ENCODE assay signal across 14 cellular contexts in genomic region chr18:8960740-8961657, GRCh38.
DNase-seq lines count a peak whose midpoint lies in the region; ATAC-seq and TF ChIP-seq lines count a peak whose summit lies in the region.
"Had no signal": no experiment of that assay in that cellular context is flagged by ENCODE, and none has a peak within 500 bp of the region (broad histone marks: within the 10 kb centered on the region; RNA-seq: fewer than 3 reads in every experiment).

No MANE protein-coding gene starts in this region.

- H3K27ac ChIP-seq in smooth muscle cell (ENCODE audit: low read depth): peak overlapping the region; percentile 81
- H3K27ac ChIP-seq: gastroesophageal sphincter, WERI-Rb-1 had no signal

- H3K79me2 ChIP-seq in smooth muscle cell (ENCODE audit: low read depth): no peaks in the 10 kb centered on the region

- H3K9ac ChIP-seq in adipocyte (ENCODE audit: low read length): no peak overlapping the region
- peak overlapping the region; percentile 8 for H3K9ac ChIP-seq in smooth muscle cell (ENCODE audit: low read depth)

- no peaks in the 10 kb centered on the region for H3F3A ChIP-seq in smooth muscle cell (ENCODE audit: low read depth)

- H3K4me3 ChIP-seq in adipocyte (ENCODE audit: low read length) (no peak overlapping the region), smooth muscle cell (no peak overlapping the region)
- H3K4me3 ChIP-seq: gastroesophageal sphincter had no signal

- H3K27me3 ChIP-seq in adipocyte (replicated peaks; ENCODE audit: control insufficient read depth, insufficient read depth, low read length): no peaks in the 10 kb centered on the region
- no peaks in the 10 kb centered on the region for H3K27me3 ChIP-seq in smooth muscle cell (ENCODE audit: low read depth)
- H3K27me3 ChIP-seq: gastroesophageal sphincter had no signal

- intact Hi-C loops in left ventricle myocardium superior (cut with micrococcal nuclease): no loop called here

- 71% methylated on average over 10 of the region's 10 CpGs for WGBS in smooth muscle cell (ENCODE audit: low lambda C conversion rate)

- TF ChIP-seq CTCF in smooth muscle cell (IDR thresholded peaks at IDR 0.05; ENCODE audit: borderline replicate concordance, insufficient read depth, poor library complexity, severe bottlenecking): no peak

- peaks cover 11% of the 10 kb centered on the region for H3K4me1 ChIP-seq in adipocyte (ENCODE audit: control insufficient read depth, insufficient read depth, low read length)
- H3K4me1 ChIP-seq in smooth muscle cell (ENCODE audit: low read depth): no peaks in the 10 kb centered on the region
- H3K4me1 ChIP-seq: gastroesophageal sphincter had no signal

- H3K36me3 ChIP-seq in adipocyte (ENCODE audit: control insufficient read depth, insufficient read depth, low read length, severe bottlenecking) (no peaks in the 10 kb centered on the region), smooth muscle cell (ENCODE audit: low read depth) (no peaks in the 10 kb centered on the region)
- H3K36me3 ChIP-seq: gastroesophageal sphincter, WERI-Rb-1 had no signal

- no peak overlapping the region for H3K4me2 ChIP-seq in smooth muscle cell

- H4K20me1 ChIP-seq in smooth muscle cell (ENCODE audit: low read depth): no peaks in the 10 kb centered on the region

- no peak overlapping the region for H2AFZ ChIP-seq in smooth muscle cell (ENCODE audit: low read depth)

- DNase-seq in HPDE6-E6E7 (ENCODE audit: extremely low spot score) (peak; percentile 92), adipocyte (ENCODE audit: low read depth) (peak; percentile 74), glomerular visceral epithelial cell (ENCODE audit: extremely low spot score) (peak; percentile 73), smooth muscle cell (lab: John Stamatoyannopoulos, UW; ENCODE audit: unreplicated experiment) (no peak), iPS-NIHi7 (ENCODE audit: extremely low spot score) (no peak), left ventricle myocardium superior (no peak), DMS153 (lab: John Stamatoyannopoulos, UW) (no peak)
- DNase-seq: caudate nucleus; NCI-H510A; SHP77 treated with DMSO at 0.1 percent for 48 hours; stimulated activated CD4-positive, alpha-beta T cell treated with anti-CD3 and anti-CD28 coated beads, Interleukin-4, amount 100 ng/mL, for 24 hours; WERI-Rb-1 had no signal

- ATAC-seq in left ventricle myocardium superior (no peak), HG02981 (IDR thresholded peaks at IDR 0.05; ENCODE audit: unreplicated experiment) (no peak)
- ATAC-seq: gastroesophageal sphincter had no signal

- H3K9me3 ChIP-seq in adipocyte (ENCODE audit: control insufficient read depth, low read length): no peaks in the 10 kb centered on the region
- no peaks in the 10 kb centered on the region for H3K9me3 ChIP-seq in smooth muscle cell (replicated peaks; ENCODE audit: low read depth)
- H3K9me3 ChIP-seq: gastroesophageal sphincter had no signal

Comparison
In these comparisons a context has a peak if more than half of its experiments do, and no peak if none do; other contexts are left out.
1. DNase-seq: peak in HPDE6-E6E7 (single experiment), adipocyte (single experiment) and glomerular visceral epithelial cell (single experiment); none in smooth muscle cell (single experiment), iPS-NIHi7 (single experiment), left ventricle myocardium superior (single experiment) and DMS153 (single experiment).